27 cellular contexts compared by ENCODE assay signal in the genomic region with DNA sequence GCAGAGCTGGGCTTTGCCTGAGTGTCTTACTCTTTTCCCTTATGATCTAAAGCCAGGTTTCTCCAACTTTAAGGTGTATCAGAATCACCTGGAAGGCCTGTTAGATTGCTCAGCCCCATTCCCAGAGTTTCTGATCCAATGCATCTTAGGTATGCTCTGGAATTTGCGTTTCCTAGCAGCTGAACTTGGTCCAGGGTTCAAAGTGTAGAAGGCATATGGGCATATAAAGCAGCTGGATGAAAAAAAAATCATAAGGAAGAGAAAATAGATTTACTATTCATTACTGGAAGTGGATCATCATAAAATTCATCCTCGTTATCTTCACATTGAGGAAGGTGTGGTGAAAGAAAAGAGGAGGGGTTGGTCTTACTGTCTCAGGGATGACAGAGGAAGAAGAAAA.
"Had no signal": no experiment of that assay in that cellular context is flagged by ENCODE, and none has a peak within 500 bp of the region (broad histone marks: within the 10 kb centered on the region; RNA-seq: fewer than 3 reads in every experiment).

No MANE protein-coding gene starts in this region.

- DNase-seq: heart right ventricle; islet precursor cell; left ventricle myocardium superior; lower lobe of right lung; mammary epithelial cell; mesenchymal stem cell; naive B cell; natural killer cell; occipital lobe; retina; right cardiac atrium; spleen; stimulated activated CD4-positive, alpha-beta T cell treated with anti-CD3 and anti-CD28 coated beads, Interleukin-4, amount 100 ng/mL, for 24 hours; stimulated activated naive CD4-positive, alpha-beta T cell; tibial artery; trophoblast cell; upper lobe of right lung had no signal

- H3K27me3 ChIP-seq: heart right ventricle, hepatocyte, spleen, suprapubic skin, tibial artery, upper lobe of right lung had no signal

- H3K9me3 Mint-ChIP-seq: naive B cell; natural killer cell; stimulated activated effector memory CD8-positive, alpha-beta T cell treated with anti-CD3 and anti-CD28 coated beads, Interleukin-12 subunit alpha, Interleukin-12 subunit beta, amount 100 ng/mL, for 72 hours; stimulated activated naive CD8-positive, alpha-beta T cell treated with anti-CD3 and anti-CD28 coated beads, Interleukin-15, Interleukin-2, amounts not matched to agents 100 ng/mL and 50 ng/mL, for 24 hours had no signal

- H3K4me1 ChIP-seq: lower lobe of right lung, parathyroid adenoma, suprapubic skin, tibial artery, upper lobe of right lung had no signal

- ATAC-seq: heart right ventricle; left lobe of liver; left ventricle myocardium superior; lower lobe of right lung; natural killer cell; right cardiac atrium; sciatic nerve; stimulated activated effector memory CD8-positive, alpha-beta T cell treated with anti-CD3 and anti-CD28 coated beads, Interleukin-12 subunit alpha, Interleukin-12 subunit beta, amount 100 ng/mL, for 72 hours; upper lobe of right lung had no signal

- H3K27ac Mint-ChIP-seq: naive B cell; stimulated activated effector memory CD8-positive, alpha-beta T cell treated with anti-CD3 and anti-CD28 coated beads, Interleukin-12 subunit alpha, Interleukin-12 subunit beta, amount 100 ng/mL, for 72 hours; stimulated activated naive CD8-positive, alpha-beta T cell treated with anti-CD3 and anti-CD28 coated beads, Interleukin-15, Interleukin-2, amounts not matched to agents 100 ng/mL and 50 ng/mL, for 24 hours had no signal

- H3K4me3 ChIP-seq: heart right ventricle, hepatocyte, lower lobe of right lung, skin epidermis, spleen, suprapubic skin, thoracic aorta, tibial artery, upper lobe of right lung had no signal

- H3K4me3 Mint-ChIP-seq: naive B cell; natural killer cell; stimulated activated effector memory CD8-positive, alpha-beta T cell treated with anti-CD3 and anti-CD28 coated beads, Interleukin-12 subunit alpha, Interleukin-12 subunit beta, amount 100 ng/mL, for 72 hours; stimulated activated naive CD8-positive, alpha-beta T cell treated with anti-CD3 and anti-CD28 coated beads, Interleukin-15, Interleukin-2, amounts not matched to agents 100 ng/mL and 50 ng/mL, for 24 hours had no signal

- H3K27me3 Mint-ChIP-seq: naive B cell; stimulated activated naive CD8-positive, alpha-beta T cell treated with anti-CD3 and anti-CD28 coated beads, Interleukin-15, Interleukin-2, amounts not matched to agents 100 ng/mL and 50 ng/mL, for 24 hours had no signal

- H3K9me3 ChIP-seq: heart right ventricle, lower lobe of right lung, spleen, suprapubic skin, thoracic aorta, tibial artery, upper lobe of right lung had no signal

- H3K27ac ChIP-seq: heart right ventricle, hepatocyte, lower lobe of right lung, parathyroid adenoma, skin epidermis, spleen, suprapubic skin, thoracic aorta, tibial artery, upper lobe of right lung had no signal

- FAIRE-seq: urothelium cell line had no signal

- H3K79me2 ChIP-seq: parathyroid adenoma had no signal

- H3K4me2 ChIP-seq: hepatocyte had no signal

- H2AFZ ChIP-seq: hepatocyte, parathyroid adenoma had no signal
